26 cellular contexts compared by ENCODE assay signal in the genomic region with DNA sequence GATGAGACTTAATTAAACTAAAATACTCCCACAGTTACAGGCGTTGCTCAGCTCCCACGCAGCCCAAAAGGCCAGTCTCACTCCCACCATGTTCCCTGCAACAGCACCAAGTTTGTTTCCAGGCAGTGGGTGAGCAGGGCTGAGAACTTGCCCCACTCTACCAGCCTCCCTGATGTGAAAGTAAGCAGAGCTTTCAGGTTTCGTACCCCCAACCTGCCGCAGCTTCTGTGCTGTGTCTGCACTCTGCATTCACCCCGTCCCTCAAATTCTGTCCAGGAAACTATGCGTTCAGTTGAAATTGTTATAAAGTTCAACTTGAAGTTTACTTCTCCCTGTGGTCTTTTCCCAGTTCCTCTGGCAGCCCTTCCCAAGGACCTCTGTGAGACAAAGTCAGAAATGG.
"Had no signal": no experiment of that assay in that cellular context is flagged by ENCODE, and none has a peak within 500 bp of the region (broad histone marks: within the 10 kb centered on the region; RNA-seq: fewer than 3 reads in every experiment).

No MANE protein-coding gene starts in this region.

- H3K9me3 ChIP-seq: suprapubic skin, testis, thoracic aorta, tibial nerve, transverse colon, upper lobe of right lung, uterus, vagina had no signal

- H3K27ac ChIP-seq: stomach, suprapubic skin, testis, thoracic aorta, tibial artery, tibial nerve, transverse colon, upper lobe of left lung, upper lobe of right lung, uterus, vagina had no signal

- FAIRE-seq: urothelium cell line had no signal

- H3K27me3 ChIP-seq: stomach, suprapubic skin, testis, tibial artery, tibial nerve, transverse colon, upper lobe of left lung, upper lobe of right lung, uterus, vagina had no signal

- H3K36me3 ChIP-seq: stomach, suprapubic skin, thoracic aorta, tibial artery, tibial nerve, transverse colon, upper lobe of left lung, upper lobe of right lung, uterus, vagina had no signal

- H3K4me3 ChIP-seq: stomach, suprapubic skin, testis, thoracic aorta, tibial artery, tibial nerve, transverse colon, upper lobe of left lung, upper lobe of right lung, uterus, vagina had no signal

- ATAC-seq: stimulated activated effector memory CD8-positive, alpha-beta T cell treated with anti-CD3 and anti-CD28 coated beads, Interleukin-12 subunit alpha, Interleukin-12 subunit beta, amount 100 ng/mL, for 72 hours; stimulated activated memory B cell treated with anti-CD40 and anti-IgM and Interleukin-4, amounts not matched to agents 10 μg/mL and 1 μg/mL and 100 μg/mL, for 72 hours; stimulated activated naive B cell treated with anti-CD40 and anti-IgM and Interleukin-4, amounts not matched to agents 10 μg/mL and 1 μg/mL and 100 μg/mL, for 72 hours; stimulated activated naive CD8-positive, alpha-beta T cell treated with anti-CD3 and anti-CD28 coated beads, Interleukin-15, amount 100 ng/mL, for 72 hours; stimulated activated naive CD8-positive, alpha-beta T cell treated with anti-CD3 and anti-CD28 coated beads, Interleukin-15, Interleukin-2, amounts not matched to agents 100 U/mL and 50 U/mL, for 24 hours; upper lobe of right lung had no signal

- H3K4me1 ChIP-seq: stomach, suprapubic skin, testis, tibial artery, tibial nerve, transverse colon, upper lobe of left lung, upper lobe of right lung, uterus, vagina had no signal

- DNase-seq: stimulated activated CD4-positive, alpha-beta T cell treated with anti-CD3 and anti-CD28 coated beads, Interleukin-2, amount 100 ng/mL, for 48 hours; stimulated activated CD4-positive, alpha-beta T cell treated with anti-CD3 and anti-CD28 coated beads, Interleukin-4, amount 100 ng/mL, for 1 hour; stimulated activated CD4-positive, alpha-beta T cell treated with anti-CD3 and anti-CD28 coated beads, Interleukin-4, amount 100 ng/mL, for 24 hours; stimulated activated CD4-positive, alpha-beta T cell treated with anti-CD3 and anti-CD28 coated beads, Interleukin-4, amount 100 ng/mL, for 4 hours; stimulated activated CD8-positive, alpha-beta memory T cell treated with anti-CD3 and anti-CD28 coated beads, Interleukin-4, amount 100 ng/mL, for 48 hours; stimulated activated naive B cell treated with anti-CD40 and anti-IgM and Interleukin-4, amounts not matched to agents 10 μg/mL and 1 μg/mL and 100 μg/mL, for 72 hours; stimulated activated naive CD4-positive, alpha-beta T cell; stimulated activated naive CD4-positive, alpha-beta T cell treated with Interleukin-2 at 50 U/mL for 16 hours; stimulated activated naive CD8-positive, alpha-beta T cell treated with anti-CD3 and anti-CD28 coated beads, Interleukin-15, amount 100 ng/mL, for 72 hours; stimulated activated naive CD8-positive, alpha-beta T cell treated with anti-CD3 and anti-CD28 coated beads, Interleukin-15, Interleukin-2, amounts not matched to agents 100 U/mL and 50 U/mL, for 24 hours; stomach; substantia nigra; testis; tibial artery; transverse colon; trophoblast cell; upper lobe of left lung; upper lobe of right lung; uterus had no signal
